In genomic region chr7:116280803-116281202, GRCh38 we compare ENCODE assay signal across 22 cellular contexts.
"Had no signal": no experiment of that assay in that cellular context is flagged by ENCODE, and none has a peak within 500 bp of the region (broad histone marks: within the 10 kb centered on the region; RNA-seq: fewer than 3 reads in every experiment).

No MANE protein-coding gene starts in this region.

- H3K27ac ChIP-seq: esophagus squamous epithelium, foreskin keratinocyte, hepatocyte, parathyroid adenoma, prostate gland, right lobe of liver, testis, tibial nerve had no signal

- H3K27me3 ChIP-seq: esophagus squamous epithelium, foreskin keratinocyte, hepatocyte, right lobe of liver, testis, tibial nerve had no signal

- FAIRE-seq: kidney had no signal

- DNase-seq: cortex of kidney; effector memory CD8-positive, alpha-beta T cell; esophagus squamous epithelium; foreskin keratinocyte; head of caudate nucleus; left cardiac atrium; left ventricle myocardium superior; mesendoderm; naive B cell; retina; right lobe of liver; stimulated activated CD4-positive, alpha-beta T cell treated with anti-CD3 and anti-CD28 coated beads, Interleukin-15, amount 100 ng/mL, for 24 hours; stimulated activated CD4-positive, alpha-beta T cell treated with anti-CD3 and anti-CD28 coated beads, Interleukin-1b, Interleukin-23, amount 100 ng/mL, for 48 hours; stimulated activated CD4-positive, alpha-beta T cell treated with anti-CD3 and anti-CD28 coated beads, Interleukin-4, amount 100 ng/mL, for 24 hours; testis had no signal

- H3K9me3 ChIP-seq: esophagus squamous epithelium, prostate gland, right lobe of liver, testis, tibial nerve had no signal

- H3K36me3 ChIP-seq: esophagus squamous epithelium, prostate gland, right lobe of liver, tibial nerve had no signal

- ATAC-seq: effector memory CD8-positive, alpha-beta T cell; foreskin keratinocyte; left cardiac atrium; left ventricle myocardium superior; stimulated activated memory B cell treated with anti-CD40 and anti-IgM and Interleukin-4, amounts not matched to agents 10 μg/mL and 1 μg/mL and 100 μg/mL, for 72 hours had no signal

- H3K4me1 ChIP-seq: esophagus squamous epithelium, parathyroid adenoma, prostate gland, testis, tibial nerve had no signal

- H3K4me3 ChIP-seq: esophagus squamous epithelium, hepatocyte, lung, prostate gland, right lobe of liver, testis, tibial nerve had no signal
